In the genomic region with DNA sequence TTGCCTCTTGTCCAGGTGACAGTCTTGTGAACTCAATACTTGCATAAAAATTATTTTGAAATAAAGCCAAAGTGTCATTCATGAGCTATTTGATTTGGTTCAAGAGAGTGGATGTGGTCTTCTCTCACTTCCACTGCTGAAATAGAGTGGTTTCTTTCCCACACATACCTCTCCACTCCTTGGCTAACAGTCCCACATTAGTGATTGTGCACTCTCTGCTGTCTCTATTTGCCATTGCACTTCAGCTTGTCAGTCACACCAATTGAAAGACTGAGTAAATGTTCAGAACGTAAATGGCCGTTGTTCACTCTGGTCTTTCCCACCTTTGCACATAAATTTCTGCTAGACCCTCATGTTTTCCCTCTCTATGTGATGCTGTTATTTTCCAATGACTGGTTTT, we compare ENCODE assay signal across 19 cellular contexts.
"Had no signal": no experiment of that assay in that cellular context is flagged by ENCODE, and none has a peak within 500 bp of the region (broad histone marks: within the 10 kb centered on the region; RNA-seq: fewer than 3 reads in every experiment).

No MANE protein-coding gene starts in this region.

- DNase-seq: activated CD4-positive, alpha-beta T cell treated with anti-CD3 and anti-CD28 coated beads for 1 hour; activated CD4-positive, alpha-beta T cell treated with anti-CD3 and anti-CD28 coated beads, Interleukin-2, amount 50 U/mL, for 1 hour; activated CD8-positive, alpha-beta T cell treated with anti-CD3 and anti-CD28 coated beads, Interleukin-2, amount 10 ng/mL, durations not matched to agents 7 days and 5 days; activated gamma-delta T cell; activated naive CD4-positive, alpha-beta T cell treated with anti-CD3 and anti-CD28 coated beads, Interleukin-2, amount 50 U/mL, for 16 hours; activated naive CD8-positive, alpha-beta T cell treated with anti-CD3 and anti-CD28 coated beads, Interleukin-2, amount 50 U/mL, for 24 hours; body of pancreas; central memory CD4-positive, alpha-beta T cell; effector memory CD4-positive, alpha-beta T cell; foreskin melanocyte; kidney; naive thymus-derived CD4-positive, alpha-beta T cell; posterior cingulate gyrus; stimulated activated CD4-positive, alpha-beta T cell treated with anti-CD3 and anti-CD28 coated beads, Interleukin-2, amount 100 ng/mL, for 48 hours; stimulated activated CD8-positive, alpha-beta memory T cell treated with anti-CD3 and anti-CD28 coated beads, Interleukin-4, amount 100 ng/mL, for 48 hours; stimulated activated naive B cell treated with anti-CD40 and anti-IgM and Interleukin-4, amounts not matched to agents 10 μg/mL and 1 μg/mL and 100 μg/mL, for 72 hours; testis had no signal

- ATAC-seq: activated CD8-positive, alpha-beta T cell treated with anti-CD3 and anti-CD28 coated beads, Interleukin-2, amount 10 ng/mL, durations not matched to agents 7 days and 5 days; activated naive CD8-positive, alpha-beta T cell treated with anti-CD3 and anti-CD28 coated beads, Interleukin-2, amount 50 U/mL, for 24 hours; body of pancreas; esophagus mucosa; left lobe of liver; naive thymus-derived CD4-positive, alpha-beta T cell; stimulated activated naive B cell treated with anti-CD40 and anti-IgM and Interleukin-4, amounts not matched to agents 10 μg/mL and 1 μg/mL and 100 μg/mL, for 72 hours had no signal
